8 cellular contexts compared by ENCODE assay signal in genomic region chr22:48576333-48577013, GRCh38.
DNase-seq lines count a peak whose midpoint lies in the region; ATAC-seq and TF ChIP-seq lines count a peak whose summit lies in the region.
"Had no signal": no experiment of that assay in that cellular context is flagged by ENCODE, and none has a peak within 500 bp of the region (broad histone marks: within the 10 kb centered on the region; RNA-seq: fewer than 3 reads in every experiment).

No MANE protein-coding gene starts in this region.

- WGBS in esophagus squamous epithelium, 2 donors, result no CpG with 5 or more reads among the region's 103 CpGs

- H3K36me3 Mint-ChIP-seq in GM23338 (ENCODE audit: low read depth), result peaks cover 9% of the 10 kb centered on the region
- H3K36me3 Mint-ChIP-seq in activated CD4-positive, alpha-beta T cell treated with anti-CD3 and anti-CD28 coated beads, Interleukin-2, amount 10 ng/mL, durations not matched to agents 24 days and 14 days (ENCODE audit: low read depth), result no peaks in the 10 kb centered on the region

- H3K9me3 ChIP-seq in skeletal muscle satellite cell (replicated peaks; ENCODE audit: low read length) (no peaks in the 10 kb centered on the region), esophagus squamous epithelium (no peaks in the 10 kb centered on the region)

- H3K36me3 ChIP-seq in GM23338 (ENCODE audit: insufficient read depth) (no peaks in the 10 kb centered on the region), skeletal muscle satellite cell (ENCODE audit: insufficient read depth, low read length) (no peaks in the 10 kb centered on the region), esophagus squamous epithelium (no peaks in the 10 kb centered on the region)

- H3K4me3 ChIP-seq in GM23338 (peak overlapping the region; percentile 41; the same call in 1 of the 2 replicates), skeletal muscle satellite cell (ENCODE audit: low read length) (no peak overlapping the region), esophagus squamous epithelium (peak overlapping the region in 2 of 4 donors; percentile 30 to 55)

- H2AFZ ChIP-seq in GM23338, result no peak overlapping the region

- in situ Hi-C loops in SK-MEL-5 (cut with HindIII; ENCODE audit: low pct_unique_long_range_greater_than_20kb, low sequenced_read_pairs), result no loop called here

- ATAC-seq in GM23338, result peak; percentile 70

- H3F3A ChIP-seq in GM23338 (replicated peaks; ENCODE audit: low read depth), result no peaks in the 10 kb centered on the region

- peaks cover 20% of the 10 kb centered on the region for H3K27me3 Mint-ChIP-seq in GM23338 (ENCODE audit: insufficient read depth, low read depth, poor library complexity)
- H3K27me3 Mint-ChIP-seq in activated CD4-positive, alpha-beta T cell treated with anti-CD3 and anti-CD28 coated beads, Interleukin-2, amount 10 ng/mL, durations not matched to agents 24 days and 14 days, result peaks cover 33% of the 10 kb centered on the region

- H3K9ac ChIP-seq in skeletal muscle satellite cell (ENCODE audit: low read depth, low read length), result no peak overlapping the region

- H3K4me1 ChIP-seq in GM23338 (ENCODE audit: insufficient read depth), result no peaks in the 10 kb centered on the region
- no peaks in the 10 kb centered on the region for H3K4me1 ChIP-seq in skeletal muscle satellite cell (ENCODE audit: control insufficient read depth, insufficient read depth, low read length)
- peaks cover 0 to 22% (median 15%) of the 10 kb centered on the region in 3 donors for H3K4me1 ChIP-seq in esophagus squamous epithelium

- H3K9me3 Mint-ChIP-seq in GM23338, result peaks cover 6% of the 10 kb centered on the region
- peaks cover 11% of the 10 kb centered on the region for H3K9me3 Mint-ChIP-seq in activated CD4-positive, alpha-beta T cell treated with anti-CD3 and anti-CD28 coated beads, Interleukin-2, amount 10 ng/mL, durations not matched to agents 24 days and 14 days

- DNase-seq in GM23338 (ENCODE audit: low spot score) (peak; percentile 32), SK-MEL-5 (ENCODE audit: low read depth, low spot score) (peak; percentile 49), hypothalamus (lab: John Stamatoyannopoulos, UW) (peak in 36 of 51 donors; percentile 14 to 82 (median 45)), esophagus squamous epithelium (lab: John Stamatoyannopoulos, UW) (no peak), NCI-H1417 treated with DMSO at 0.1 percent for 48 hours (lab: John Stamatoyannopoulos, UW) (no peak)
- no peak for DNase-seq in activated CD4-positive, alpha-beta T cell treated with anti-CD3 and anti-CD28 coated beads, Interleukin-2, amount 10 ng/mL, durations not matched to agents 24 days and 14 days
- DNase-seq: IMR-90 had no signal

- no peak for TF ChIP-seq POLR2A in esophagus squamous epithelium (IDR thresholded peaks at IDR 0.05)

- H3K27ac ChIP-seq in GM23338 (ENCODE audit: low read depth) (no peak overlapping the region), esophagus squamous epithelium (no peak overlapping the region)

- TF ChIP-seq CTCF in GM23338 (conservative IDR thresholded peaks at IDR 0.05; ENCODE audit: low read depth in 2 of 2) (peak in 1 of 2 experiments; percentile 49; a peak in 2 of 4 replicates), esophagus squamous epithelium (IDR thresholded peaks at IDR 0.05) (peak in 3 of 6 experiments; percentile 41 to 50 (median 47))

- H3K27ac Mint-ChIP-seq in GM23338, result no peak overlapping the region
- no peak overlapping the region for H3K27ac Mint-ChIP-seq in activated CD4-positive, alpha-beta T cell treated with anti-CD3 and anti-CD28 coated beads, Interleukin-2, amount 10 ng/mL, durations not matched to agents 24 days and 14 days

- H3K4me3 Mint-ChIP-seq in GM23338, result peak overlapping the region; percentile 46; the same call in 2 of the 3 replicates
- H3K4me3 Mint-ChIP-seq in activated CD4-positive, alpha-beta T cell treated with anti-CD3 and anti-CD28 coated beads, Interleukin-2, amount 10 ng/mL, durations not matched to agents 24 days and 14 days, result no peak overlapping the region

- intact Hi-C loops in activated CD4-positive, alpha-beta T cell treated with anti-CD3 and anti-CD28 coated beads, Interleukin-2, amount 10 ng/mL, durations not matched to agents 24 days and 14 days (cut with micrococcal nuclease), result no loop called here
- intact Hi-C loops in esophagus squamous epithelium (cut with DNase I), result no loop called here

- no peaks in the 10 kb centered on the region for H4K20me1 ChIP-seq in GM23338 (replicated peaks; ENCODE audit: insufficient read depth)

- H3K4me1 Mint-ChIP-seq in GM23338, result peaks cover 12% of the 10 kb centered on the region
- no peaks in the 10 kb centered on the region for H3K4me1 Mint-ChIP-seq in activated CD4-positive, alpha-beta T cell treated with anti-CD3 and anti-CD28 coated beads, Interleukin-2, amount 10 ng/mL, durations not matched to agents 24 days and 14 days

- H3K27me3 ChIP-seq in GM23338 (ENCODE audit: insufficient read depth) (peaks cover 14% of the 10 kb centered on the region; the same call in 1 of the 2 replicates), skeletal muscle satellite cell (ENCODE audit: control insufficient read depth, insufficient read depth, low read length) (peaks cover 8% of the 10 kb centered on the region), esophagus squamous epithelium (peaks cover 0 to 86% (median 9%) of the 10 kb centered on the region in 4 donors)

- H3K4me2 ChIP-seq in GM23338, result peak overlapping the region; percentile 62; the same call in 1 of the 2 replicates
- peak overlapping the region; percentile 59 for H3K4me2 ChIP-seq in skeletal muscle satellite cell (ENCODE audit: low read length)

- no peaks in the 10 kb centered on the region for H3K79me2 ChIP-seq in GM23338 (replicated peaks; ENCODE audit: insufficient read depth)

- no peaks in the 10 kb centered on the region for H3K9me2 ChIP-seq in GM23338 (ENCODE audit: insufficient read depth)

TF ChIP-seq in GM23338, 12 proteins besides CTCF, POLR2A, EP300 and RAD21 (continues in another document):
- TF ChIP-seq CREB1 (CRISPR knock-in tag; IDR thresholded peaks at IDR 0.05; ENCODE audit: low read depth) (no peak), ETS1 (IDR thresholded peaks at IDR 0.05) (no peak), ZNF114 (CRISPR knock-in tag; IDR thresholded peaks at IDR 0.05) (no peak), JUNB (IDR thresholded peaks at IDR 0.05; ENCODE audit: unreplicated experiment) (no peak)

Comparison
In these comparisons a context has a peak if more than half of its experiments do, and no peak if none do; other contexts are left out.
1. DNase-seq: peak in GM23338 (single experiment), SK-MEL-5 (single experiment) and hypothalamus (36 of 51); none in activated CD4-positive, alpha-beta T cell treated with anti-CD3 and anti-CD28 coated beads, Interleukin-2, amount 10 ng/mL, durations not matched to agents 24 days and 14 days (single experiment), esophagus squamous epithelium (single experiment) and NCI-H1417 treated with DMSO at 0.1 percent for 48 hours (single experiment).